Comparison of ENCODE assay signal across 21 cellular contexts in the genomic region with DNA sequence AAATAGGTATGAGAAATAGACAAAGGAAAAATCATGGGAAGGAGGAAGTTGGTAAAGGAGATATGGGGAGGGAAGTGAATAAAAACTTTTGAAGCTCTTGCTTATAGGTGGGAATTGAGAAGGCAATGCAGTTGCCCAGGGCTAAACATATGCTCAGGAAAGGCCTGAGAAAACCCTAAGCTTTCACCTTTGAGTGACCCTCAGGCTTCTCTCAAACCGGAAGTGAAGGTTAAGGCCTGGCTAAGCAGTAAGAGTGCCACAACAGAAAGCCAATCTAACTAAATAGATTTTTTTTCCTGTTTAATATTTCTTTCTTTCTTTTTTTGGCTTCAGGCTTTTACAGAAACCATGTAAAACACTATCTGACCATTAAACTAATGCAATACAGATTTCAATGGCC.
DNase-seq lines count a peak whose midpoint lies in the region; ATAC-seq and TF ChIP-seq lines count a peak whose summit lies in the region.
"Had no signal": no experiment of that assay in that cellular context is flagged by ENCODE, and none has a peak within 500 bp of the region (broad histone marks: within the 10 kb centered on the region; RNA-seq: fewer than 3 reads in every experiment).

No MANE protein-coding gene starts in this region.

- H3K27me3 Mint-ChIP-seq in WTC11 (ENCODE audit: low read depth) = no peaks in the 10 kb centered on the region
- H3K27me3 Mint-ChIP-seq: CD4-positive, alpha-beta T cell; T-helper 17 cell had no signal

- DNase-seq in WTC11 (ENCODE audit: low spot score) = no peak
- DNase-seq in NCI-H187 treated with DMSO at 0.1 percent for 48 hours (lab: John Stamatoyannopoulos, UW) = no peak
- DNase-seq in NK-92 treated with Interleukin-12 subunit alpha and Interleukin-12 subunit beta, amount 100 ng/mL, for 24 hours (lab: John Stamatoyannopoulos, UW) = no peak
- DNase-seq in DMS153 (lab: John Stamatoyannopoulos, UW) = no peak
- DNase-seq: BE2C; Caco-2; CD4-positive, alpha-beta T cell; GF-D8; HCEC 1CT; KG1; NCI-H1417 treated with DMSO at 0.1 percent for 48 hours; NCI-H2029; NCI-H345; NCI-H524 treated with DMSO at 0.1 percent for 48 hours; PC-9; T-helper 17 cell had no signal

- peak overlapping the region; percentile 3; the same call in 1 of the 2 replicates for H3K27ac Mint-ChIP-seq in WTC11
- H3K27ac Mint-ChIP-seq: CD4-positive, alpha-beta T cell; T-helper 17 cell had no signal

- POLR2A ChIA-PET in WTC11 (lab: Charles Lee) = no interaction called here

- H3K9me3 Mint-ChIP-seq in WTC11 = no peaks in the 10 kb centered on the region
- H3K9me3 Mint-ChIP-seq: CD4-positive, alpha-beta T cell had no signal

- no peak overlapping the region for H3K4me3 Mint-ChIP-seq in WTC11
- H3K4me3 Mint-ChIP-seq: CD4-positive, alpha-beta T cell; T-helper 17 cell had no signal

- ATAC-seq in GM18511 (IDR thresholded peaks at IDR 0.05; ENCODE audit: unreplicated experiment) (peak; percentile 68), GM19395 (IDR thresholded peaks at IDR 0.05; ENCODE audit: unreplicated experiment) (peak; percentile 80), HG03342 (IDR thresholded peaks at IDR 0.05; ENCODE audit: unreplicated experiment) (peak; percentile 80), WTC11 (no peak), GM21576 (IDR thresholded peaks at IDR 0.05; ENCODE audit: unreplicated experiment) (no peak)
- ATAC-seq: GM12878, T-helper 17 cell had no signal

- TF ChIP-seq CTCF in WTC11 (IDR thresholded peaks at IDR 0.05) = no peak

- H3K4me1 Mint-ChIP-seq in WTC11 = peaks cover 8% of the 10 kb centered on the region
- H3K4me1 Mint-ChIP-seq: T-helper 17 cell had no signal

- no peaks in the 10 kb centered on the region for H3K36me3 Mint-ChIP-seq in WTC11

- CTCF ChIA-PET in WTC11 (lab: Charles Lee) = no interaction called here

TF ChIP-seq in WTC11, 78 proteins besides CTCF, POLR2A, EP300 and RAD21:
- no peak for TF ChIP-seq NR3C1 (CRISPR knock-in tag; conservative IDR thresholded peaks at IDR 0.05; ENCODE audit: low read depth)
- TF ChIP-seq, protein P1, sequence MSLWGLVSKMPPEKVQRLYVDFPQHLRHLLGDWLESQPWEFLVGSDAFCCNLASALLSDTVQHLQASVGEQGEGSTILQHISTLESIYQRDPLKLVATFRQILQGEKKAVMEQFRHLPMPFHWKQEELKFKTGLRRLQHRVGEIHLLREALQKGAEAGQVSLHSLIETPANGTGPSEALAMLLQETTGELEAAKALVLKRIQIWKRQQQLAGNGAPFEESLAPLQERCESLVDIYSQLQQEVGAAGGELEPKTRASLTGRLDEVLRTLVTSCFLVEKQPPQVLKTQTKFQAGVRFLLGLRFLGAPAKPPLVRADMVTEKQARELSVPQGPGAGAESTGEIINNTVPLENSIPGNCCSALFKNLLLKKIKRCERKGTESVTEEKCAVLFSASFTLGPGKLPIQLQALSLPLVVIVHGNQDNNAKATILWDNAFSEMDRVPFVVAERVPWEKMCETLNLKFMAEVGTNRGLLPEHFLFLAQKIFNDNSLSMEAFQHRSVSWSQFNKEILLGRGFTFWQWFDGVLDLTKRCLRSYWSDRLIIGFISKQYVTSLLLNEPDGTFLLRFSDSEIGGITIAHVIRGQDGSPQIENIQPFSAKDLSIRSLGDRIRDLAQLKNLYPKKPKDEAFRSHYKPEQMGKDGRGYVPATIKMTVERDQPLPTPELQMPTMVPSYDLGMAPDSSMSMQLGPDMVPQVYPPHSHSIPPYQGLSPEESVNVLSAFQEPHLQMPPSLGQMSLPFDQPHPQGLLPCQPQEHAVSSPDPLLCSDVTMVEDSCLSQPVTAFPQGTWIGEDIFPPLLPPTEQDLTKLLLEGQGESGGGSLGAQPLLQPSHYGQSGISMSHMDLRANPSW (CRISPR knock-in tag; conservative IDR thresholded peaks at IDR 0.05; ENCODE audit: low read depth) = no peak
- TF ChIP-seq, protein P2, sequence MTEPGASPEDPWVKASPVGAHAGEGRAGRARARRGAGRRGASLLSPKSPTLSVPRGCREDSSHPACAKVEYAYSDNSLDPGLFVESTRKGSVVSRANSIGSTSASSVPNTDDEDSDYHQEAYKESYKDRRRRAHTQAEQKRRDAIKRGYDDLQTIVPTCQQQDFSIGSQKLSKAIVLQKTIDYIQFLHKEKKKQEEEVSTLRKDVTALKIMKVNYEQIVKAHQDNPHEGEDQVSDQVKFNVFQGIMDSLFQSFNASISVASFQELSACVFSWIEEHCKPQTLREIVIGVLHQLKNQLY (CRISPR knock-in tag; IDR thresholded peaks at IDR 0.05) = no peak
- TF ChIP-seq ESRRA (CRISPR knock-in tag; IDR thresholded peaks at IDR 0.05; ENCODE audit: borderline replicate concordance) = no peak

Comparison
In these comparisons a context has a peak if more than half of its experiments do, and no peak if none do; other contexts are left out.
1. ATAC-seq: peak in GM18511 (single experiment), GM19395 (single experiment) and HG03342 (single experiment); none in WTC11 (single experiment) and GM21576 (single experiment).